8 cellular contexts compared by ENCODE assay signal in genomic region chr16:2963611-2964415, GRCh38. TPM values are rescaled to one million over a fixed set of nuclear protein-coding genes. Genes with fewer than 3 reads are reported as not detected.
DNase-seq lines count a peak whose midpoint lies in the region; ATAC-seq and TF ChIP-seq lines count a peak whose summit lies in the region.

Gene KREMEN2, plus strand, starts transcription at chr16:2964275. Its CDS starts 246 bp downstream, at chr16:2964521.

- ATAC-seq in SK-N-SH treated with all-trans-retinoic acid at 6 μM for 48 hours, result peak; percentile 36
- ATAC-seq in omental fat pad (ENCODE audit: low FRiP score), result peak; percentile 60
- no peak for ATAC-seq in HG03439 (IDR thresholded peaks at IDR 0.05; ENCODE audit: unreplicated experiment)
- ATAC-seq in HG02571 (IDR thresholded peaks at IDR 0.05; ENCODE audit: unreplicated experiment), result no peak

- peak within 1 kb of the TSS; percentile 45 for H3K4me3 ChIP-seq in Jurkat, Clone E6-1 (ENCODE audit: low read length)
- H3K4me3 ChIP-seq in dorsolateral prefrontal cortex, result peak within 1 kb of the TSS in 51 of 59 donors; percentile 2 to 63 (median 34)

- DNase-seq in ELR (ENCODE audit: low read depth), result peak; percentile 56
- DNase-seq in Jurkat, Clone E6-1 (ENCODE audit: low read depth, low spot score), result no peak
- DNase-seq in dorsolateral prefrontal cortex, result peak in 1 of 10 donors; percentile 47
- DNase-seq in omental fat pad (ENCODE audit: low spot score), result no peak
- no peak for DNase-seq in NOMO-1 treated with dmso at 0.1 percent for 144 hours (lab: John Stamatoyannopoulos, UW; ENCODE audit: unreplicated experiment)

- TF ChIP-seq CTCF in dorsolateral prefrontal cortex (IDR thresholded peaks at IDR 0.05 in 54 of 56, conservative IDR thresholded peaks at IDR 0.05 in 2 of 56; ENCODE audit: low read depth in 1 of 56, partially characterized antibody in 56 of 56), result no peak
- TF ChIP-seq CTCF in omental fat pad (IDR thresholded peaks at IDR 0.05), result no peak

- peaks cover 0 to 90% (median 67%) of the 10 kb centered on the region in 45 donors for H3K27me3 ChIP-seq in dorsolateral prefrontal cortex

- H3K27ac ChIP-seq in dorsolateral prefrontal cortex, result no peak within 1 kb of the TSS

- intact Hi-C loops in dorsolateral prefrontal cortex (cut with DNase I), result no loop called here

TF ChIP-seq in SK-N-SH treated with all-trans-retinoic acid at 6 μM for 48 hours, 23 proteins besides CTCF, POLR2A, EP300 and RAD21:
- TF ChIP-seq ISL1 (CRISPR knock-in tag; IDR thresholded peaks at IDR 0.05), result no peak
- no peak for TF ChIP-seq SNAI2 (CRISPR knock-in tag; IDR thresholded peaks at IDR 0.05)
- no peak for TF ChIP-seq TSHZ2 (CRISPR knock-in tag; IDR thresholded peaks at IDR 0.05)
- TF ChIP-seq ZC3H10 (CRISPR knock-in tag; IDR thresholded peaks at IDR 0.05), result no peak
- TF ChIP-seq ARNTL (CRISPR knock-in tag; IDR thresholded peaks at IDR 0.05; ENCODE audit: borderline replicate concordance, low read depth), result no peak
- no peak for TF ChIP-seq CSDC2 (CRISPR knock-in tag; IDR thresholded peaks at IDR 0.05)
- TF ChIP-seq TOX (CRISPR knock-in tag; IDR thresholded peaks at IDR 0.05; ENCODE audit: borderline replicate concordance), result no peak

RNA-seq across cellular contexts. Expression of gene KREMEN2, which starts in this region (rescaled TPM):
- 0.82 TPM for polyA plus RNA-seq in Jurkat, Clone E6-1 (2012; ENCODE audit: insufficient read depth, insufficient read length)
- under 1 TPM in 24 of 120 experiments, not detected in 96; 0.22 to 0.68 (median 0.41) TPM for total RNA-seq in dorsolateral prefrontal cortex
- not detected for total RNA-seq in omental fat pad

Comparison
In these comparisons a context has a peak if more than half of its experiments do, and no peak if none do; other contexts are left out.
1. Peak in ATAC-seq in omental fat pad; RNA of the gene not detected or under 1 TPM.